9 cellular contexts compared by ENCODE assay signal in the genomic region with DNA sequence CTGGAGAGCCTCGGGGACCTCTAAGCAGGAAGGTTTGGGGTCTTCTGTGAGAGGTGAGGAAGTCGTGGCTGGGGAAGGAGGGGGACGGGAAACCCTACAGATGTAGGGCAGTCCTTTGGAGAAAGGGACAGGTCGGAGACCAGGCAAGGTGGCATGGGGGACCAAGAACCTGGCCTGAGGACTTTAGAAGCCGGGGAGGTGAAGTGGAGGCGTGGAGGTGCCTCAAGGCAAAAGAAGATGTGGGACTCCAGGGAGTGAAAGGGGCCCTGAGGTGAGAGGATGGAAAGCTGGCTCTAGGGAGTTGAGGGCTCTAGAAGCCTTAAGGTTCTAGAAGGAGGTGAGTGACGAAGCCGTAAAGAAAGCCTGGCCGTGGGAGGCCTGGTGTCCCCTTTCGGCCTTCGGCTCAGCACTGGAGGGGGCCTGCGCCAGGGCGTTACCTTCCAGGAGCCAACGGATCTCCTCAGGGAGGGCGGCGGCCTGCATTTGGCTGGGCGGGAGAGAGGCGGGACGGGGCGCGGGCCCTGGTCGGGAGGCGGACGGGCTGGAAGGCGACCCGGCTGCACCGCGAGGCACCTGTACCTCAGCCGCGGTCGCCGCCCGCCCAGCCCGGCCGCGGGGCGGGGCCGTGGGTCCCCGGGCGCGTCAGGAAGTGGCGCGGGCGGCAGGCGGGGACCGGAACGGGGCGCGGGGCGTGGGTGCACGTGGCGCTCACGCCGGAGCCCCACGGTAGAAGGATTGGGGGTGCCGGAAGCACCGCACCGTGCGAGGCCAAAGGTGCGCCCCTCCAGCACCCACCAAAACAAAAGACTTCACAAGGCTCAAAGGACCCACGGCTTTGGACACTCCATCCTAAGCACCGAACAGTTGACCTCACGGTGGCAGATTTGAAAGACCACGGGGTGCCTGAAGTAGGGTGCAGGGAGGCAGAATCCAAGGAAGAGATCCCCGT.
A peak's percentile ranks its signal among the peaks of the same experiment; 100 is the strongest.
DNase-seq lines count a peak whose midpoint lies in the region; ATAC-seq, FAIRE-seq and TF ChIP-seq lines count a peak whose summit lies in the region.
"Had no signal": no experiment of that assay in that cellular context is flagged by ENCODE, and none has a peak within 500 bp of the region (broad histone marks: within the 10 kb centered on the region; RNA-seq: fewer than 3 reads in every experiment).

A gene (minus strand): TSS at position 577 of the 949 bp plus-strand sequence.

- ATAC-seq in GM18505 (IDR thresholded peaks at IDR 0.05; ENCODE audit: unreplicated experiment), result no peak
- peak; percentile 71 for ATAC-seq in HG03442 (IDR thresholded peaks at IDR 0.05; ENCODE audit: unreplicated experiment)

- peak; percentile 57 for TF ChIP-seq POLR2A in GM18505 (IDR thresholded peaks at IDR 0.05; ENCODE audit: borderline replicate concordance, extremely low read depth, insufficient read depth, insufficient read length)

- peak; percentile 72 for DNase-seq in activated T-cell treated with anti-CD3 and anti-CD28 coated beads, Interleukin-2, amount 50 U/mL, for 1 hour
- DNase-seq in iPS-NIHi11 (ENCODE audit: low spot score) (peak; percentile 79), RCC 7860 (ENCODE audit: low spot score) (no peak), NCI-H1092 treated with DMSO at 0.1 percent for 48 hours (lab: John Stamatoyannopoulos, UW) (no peak), posterior cingulate gyrus (no peak)
- peak; percentile 73 for DNase-seq in stimulated activated CD8-positive, alpha-beta memory T cell treated with anti-CD3 and anti-CD28 coated beads, Interleukin-4, amount 100 ng/mL, for 48 hours
- DNase-seq: IMR-90 had no signal

- intact Hi-C loops in posterior cingulate gyrus (cut with DNase I), result no loop called here

- FAIRE-seq in RCC 7860 (lab: Jason Lieb, UNC), result no peak

Comparison
In these comparisons a context has a peak if more than half of its experiments do, and no peak if none do; other contexts are left out.
1. DNase-seq: peak in activated T-cell treated with anti-CD3 and anti-CD28 coated beads, Interleukin-2, amount 50 U/mL, for 1 hour (single experiment), iPS-NIHi11 (single experiment) and stimulated activated CD8-positive, alpha-beta memory T cell treated with anti-CD3 and anti-CD28 coated beads, Interleukin-4, amount 100 ng/mL, for 48 hours (single experiment); none in RCC 7860 (single experiment), NCI-H1092 treated with DMSO at 0.1 percent for 48 hours (single experiment) and posterior cingulate gyrus (0 of 10).